In the genomic region with DNA sequence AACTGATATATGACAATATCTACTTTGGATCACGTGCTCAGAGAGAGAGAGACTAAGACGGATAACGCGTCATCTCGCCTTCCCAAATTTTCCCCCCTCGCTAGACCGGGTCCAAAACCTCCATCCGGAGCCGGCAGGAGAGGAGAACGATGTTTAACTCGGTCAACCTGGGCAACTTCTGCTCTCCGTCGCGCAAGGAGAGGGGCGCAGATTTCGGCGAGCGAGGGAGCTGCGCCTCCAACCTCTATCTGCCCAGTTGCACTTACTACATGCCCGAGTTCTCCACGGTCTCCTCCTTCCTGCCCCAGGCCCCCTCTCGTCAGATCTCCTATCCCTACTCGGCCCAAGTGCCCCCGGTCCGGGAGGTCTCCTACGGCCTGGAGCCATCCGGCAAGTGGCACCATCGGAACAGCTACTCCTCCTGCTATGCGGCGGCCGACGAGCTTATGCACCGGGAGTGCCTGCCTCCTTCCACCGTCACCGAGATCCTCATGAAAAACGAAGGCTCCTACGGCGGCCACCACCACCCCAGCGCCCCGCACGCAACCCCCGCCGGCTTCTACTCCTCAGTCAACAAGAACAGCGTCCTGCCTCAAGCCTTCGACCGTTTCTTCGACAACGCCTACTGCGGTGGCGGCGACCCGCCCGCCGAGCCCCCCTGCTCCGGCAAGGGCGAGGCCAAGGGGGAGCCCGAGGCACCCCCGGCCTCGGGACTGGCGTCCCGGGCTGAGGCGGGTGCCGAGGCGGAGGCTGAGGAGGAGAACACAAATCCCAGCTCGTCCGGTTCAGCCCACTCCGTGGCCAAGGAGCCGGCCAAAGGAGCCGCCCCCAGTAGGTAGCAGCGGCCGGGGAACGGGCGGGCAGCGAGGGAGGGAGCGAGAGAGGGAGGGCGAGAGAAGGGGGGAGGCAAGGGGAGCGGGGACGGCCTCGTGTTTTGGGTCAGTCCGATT, we compare ENCODE assay signal across 1 cellular context.
TF ChIP-seq lines count a peak whose summit lies in the region.

TSS of gene HOXC11 (plus strand) at position 34 of the 950 bp plus-strand sequence. CDS start at position 150, 116 bp downstream.

TF ChIP-seq in K562, 482 proteins besides CTCF, POLR2A, EP300 and RAD21:
- TF ChIP-seq E2F5 (CRISPR knock-in tag; IDR thresholded peaks at IDR 0.05) = no peak
- TF ChIP-seq, protein P1, sequence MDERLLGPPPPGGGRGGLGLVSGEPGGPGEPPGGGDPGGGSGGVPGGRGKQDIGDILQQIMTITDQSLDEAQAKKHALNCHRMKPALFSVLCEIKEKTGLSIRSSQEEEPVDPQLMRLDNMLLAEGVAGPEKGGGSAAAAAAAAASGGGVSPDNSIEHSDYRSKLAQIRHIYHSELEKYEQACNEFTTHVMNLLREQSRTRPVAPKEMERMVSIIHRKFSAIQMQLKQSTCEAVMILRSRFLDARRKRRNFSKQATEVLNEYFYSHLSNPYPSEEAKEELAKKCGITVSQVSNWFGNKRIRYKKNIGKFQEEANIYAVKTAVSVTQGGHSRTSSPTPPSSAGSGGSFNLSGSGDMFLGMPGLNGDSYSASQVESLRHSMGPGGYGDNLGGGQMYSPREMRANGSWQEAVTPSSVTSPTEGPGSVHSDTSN (CRISPR knock-in tag; IDR thresholded peaks at IDR 0.05; ENCODE audit: low read depth) = no peak
- TF ChIP-seq, protein P1 (tag; conservative IDR thresholded peaks at IDR 0.05; ENCODE audit: low read depth) = no peak
- no peak for TF ChIP-seq ZNF124 (CRISPR knock-in tag; IDR thresholded peaks at IDR 0.05)
- TF ChIP-seq RNF2 (IDR thresholded peaks at IDR 0.05) = no peak
- no peak for TF ChIP-seq ZBTB1 (CRISPR knock-in tag; IDR thresholded peaks at IDR 0.05; ENCODE audit: borderline replicate concordance, low read depth)
- TF ChIP-seq, protein P2, sequence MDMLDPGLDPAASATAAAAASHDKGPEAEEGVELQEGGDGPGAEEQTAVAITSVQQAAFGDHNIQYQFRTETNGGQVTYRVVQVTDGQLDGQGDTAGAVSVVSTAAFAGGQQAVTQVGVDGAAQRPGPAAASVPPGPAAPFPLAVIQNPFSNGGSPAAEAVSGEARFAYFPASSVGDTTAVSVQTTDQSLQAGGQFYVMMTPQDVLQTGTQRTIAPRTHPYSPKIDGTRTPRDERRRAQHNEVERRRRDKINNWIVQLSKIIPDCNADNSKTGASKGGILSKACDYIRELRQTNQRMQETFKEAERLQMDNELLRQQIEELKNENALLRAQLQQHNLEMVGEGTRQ (CRISPR knock-in tag; IDR thresholded peaks at IDR 0.05) = peak; percentile 45; the same call in 1 of the 2 replicates
- TF ChIP-seq HIVEP1 (CRISPR knock-in tag; IDR thresholded peaks at IDR 0.05) = no peak
- TF ChIP-seq, protein P3, sequence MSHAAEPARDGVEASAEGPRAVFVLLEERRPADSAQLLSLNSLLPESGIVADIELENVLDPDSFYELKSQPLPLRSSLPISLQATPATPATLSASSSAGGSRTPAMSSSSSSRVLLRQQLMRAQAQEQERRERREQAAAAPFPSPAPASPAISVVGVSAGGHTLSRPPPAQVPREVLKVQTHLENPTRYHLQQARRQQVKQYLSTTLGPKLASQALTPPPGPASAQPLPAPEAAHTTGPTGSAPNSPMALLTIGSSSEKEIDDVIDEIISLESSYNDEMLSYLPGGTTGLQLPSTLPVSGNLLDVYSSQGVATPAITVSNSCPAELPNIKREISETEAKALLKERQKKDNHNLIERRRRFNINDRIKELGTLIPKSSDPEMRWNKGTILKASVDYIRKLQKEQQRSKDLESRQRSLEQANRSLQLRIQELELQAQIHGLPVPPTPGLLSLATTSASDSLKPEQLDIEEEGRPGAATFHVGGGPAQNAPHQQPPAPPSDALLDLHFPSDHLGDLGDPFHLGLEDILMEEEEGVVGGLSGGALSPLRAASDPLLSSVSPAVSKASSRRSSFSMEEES (CRISPR knock-in tag; IDR thresholded peaks at IDR 0.05) = peak; percentile 36
- TF ChIP-seq ZNF644 (tag; IDR thresholded peaks at IDR 0.05; ENCODE audit: low read depth) = no peak
- no peak for TF ChIP-seq ZBTB11 (CRISPR knock-in tag; IDR thresholded peaks at IDR 0.05)
- no peak for TF ChIP-seq ZC3H8 (IDR thresholded peaks at IDR 0.05)
- no peak for TF ChIP-seq GABPB1 (CRISPR knock-in tag; IDR thresholded peaks at IDR 0.05)
- no peak for TF ChIP-seq NBN (IDR thresholded peaks at IDR 0.05; ENCODE audit: low read depth)
- TF ChIP-seq KLF6 (CRISPR knock-in tag; IDR thresholded peaks at IDR 0.05; ENCODE audit: borderline replicate concordance) = no peak
- no peak for TF ChIP-seq E2F1 (CRISPR knock-in tag; IDR thresholded peaks at IDR 0.05)
- no peak for TF ChIP-seq NCOA2 (IDR thresholded peaks at IDR 0.05; ENCODE audit: partially characterized antibody in 2 of 2)
- TF ChIP-seq ZNF699 (CRISPR knock-in tag; IDR thresholded peaks at IDR 0.05; ENCODE audit: insufficient replicate concordance) = no peak
- TF ChIP-seq CBX2 (IDR thresholded peaks at IDR 0.05; ENCODE audit: insufficient read depth, low read length, poor library complexity, severe bottlenecking) = peak; percentile 46
- no peak for TF ChIP-seq CBX1 (IDR thresholded peaks at IDR 0.05; ENCODE audit: low read depth)
- TF ChIP-seq, protein P4, sequence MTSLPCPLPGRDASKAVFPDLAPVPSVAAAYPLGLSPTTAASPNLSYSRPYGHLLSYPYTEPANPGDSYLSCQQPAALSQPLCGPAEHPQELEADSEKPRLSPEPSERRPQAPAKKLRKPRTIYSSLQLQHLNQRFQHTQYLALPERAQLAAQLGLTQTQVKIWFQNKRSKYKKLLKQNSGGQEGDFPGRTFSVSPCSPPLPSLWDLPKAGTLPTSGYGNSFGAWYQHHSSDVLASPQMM (CRISPR knock-in tag; IDR thresholded peaks at IDR 0.05) = no peak
